Comparison of ENCODE assay signal across 15 cellular contexts in the genomic region with DNA sequence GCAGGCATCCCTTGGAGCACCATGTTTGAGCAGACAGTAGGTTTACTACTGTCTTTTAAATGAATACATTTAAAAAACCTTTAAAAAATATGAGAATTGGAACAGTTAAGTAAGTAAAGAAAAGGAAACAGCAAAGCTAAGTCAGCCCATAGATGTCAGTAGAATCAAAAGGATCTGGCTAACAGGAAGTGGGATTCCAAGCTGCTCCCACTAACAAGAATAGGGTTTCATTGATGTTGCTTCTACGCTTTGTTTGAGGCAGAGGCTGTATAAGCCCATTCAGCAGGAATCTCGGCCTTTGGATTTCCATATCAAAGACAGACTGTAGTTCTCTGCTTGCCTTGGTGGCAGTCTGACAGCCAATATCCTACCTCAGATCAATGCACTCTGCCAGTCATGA.
A peak's percentile ranks its signal among the peaks of the same experiment; 100 is the strongest.
DNase-seq lines count a peak whose midpoint lies in the region; ATAC-seq, FAIRE-seq and TF ChIP-seq lines count a peak whose summit lies in the region.
"Had no signal": no experiment of that assay in that cellular context is flagged by ENCODE, and none has a peak within 500 bp of the region (broad histone marks: within the 10 kb centered on the region; RNA-seq: fewer than 3 reads in every experiment).

No MANE protein-coding gene starts in this region.

- H3K9me3 Mint-ChIP-seq in osteocyte (ENCODE audit: unreplicated experiment), result no peaks in the 10 kb centered on the region

- H3K4me3 Mint-ChIP-seq in osteocyte (ENCODE audit: unreplicated experiment), result no peak overlapping the region

- H3K36me3 ChIP-seq in pancreas, result no peaks in the 10 kb centered on the region

- no peaks in the 10 kb centered on the region for H3K4me1 Mint-ChIP-seq in osteocyte (ENCODE audit: unreplicated experiment)

- no peaks in the 10 kb centered on the region for H3K9me3 ChIP-seq in pancreas

- no peak overlapping the region for H3K4me3 ChIP-seq in pancreas
- H3K4me3 ChIP-seq: lung had no signal

- no peaks in the 10 kb centered on the region for H3K4me1 ChIP-seq in pancreas

- no peaks in the 10 kb centered on the region for H3K27me3 ChIP-seq in pancreas

- intact Hi-C loops in pancreas (cut with DNase I), result no loop called here

- no peak for FAIRE-seq in pancreas (lab: Jason Lieb, UNC)
- FAIRE-seq: endothelial cell of umbilical vein had no signal

- no peak overlapping the region for H3K27ac ChIP-seq in pancreas
- H3K27ac ChIP-seq: 22Rv1 had no signal

- DNase-seq in DMS53 (lab: John Stamatoyannopoulos, UW), result peak; percentile 1
- no peak for DNase-seq in DMS53 treated with DMSO at 0.1 percent for 48 hours (lab: John Stamatoyannopoulos, UW; ENCODE audit: unreplicated experiment)
- DNase-seq in NCI-H748 treated with DMSO at 0.1 percent for 48 hours (lab: John Stamatoyannopoulos, UW), result peak; percentile 72
- peak; percentile 43 for DNase-seq in fibroblast of peridontal ligament (ENCODE audit: extremely low read depth)
- no peak for DNase-seq in osteocyte (ENCODE audit: extremely low spot score, unreplicated experiment)
- DNase-seq in pancreas, result no peak
- DNase-seq: central memory CD4-positive, alpha-beta T cell; NCI-H2227 treated with DMSO at 0.1 percent for 48 hours; SW 1271 had no signal

- WGBS in pancreas, 2 donors, result 57 to 80% methylated on average over 2 of the region's 2 CpGs

- ATAC-seq in pancreas (no peak), GM21717 (IDR thresholded peaks at IDR 0.05; ENCODE audit: unreplicated experiment) (no peak), GM19455 (IDR thresholded peaks at IDR 0.05; ENCODE audit: unreplicated experiment) (no peak)
- ATAC-seq: activated naive CD4-positive, alpha-beta T cell treated with anti-CD3 and anti-CD28 coated beads, Interleukin-2, amount 50 U/mL, for 72 hours had no signal

- H3K27ac Mint-ChIP-seq in osteocyte (ENCODE audit: unreplicated experiment), result no peak overlapping the region
- H3K27ac Mint-ChIP-seq: activated naive CD4-positive, alpha-beta T cell treated with anti-CD3 and anti-CD28 coated beads, Interleukin-2, amount 50 U/mL, for 72 hours had no signal

- TF ChIP-seq CTCF in osteocyte (IDR thresholded peaks at IDR 0.05), result peak; percentile 33
- TF ChIP-seq CTCF in pancreas (IDR thresholded peaks at IDR 0.05), result no peak

- no peaks in the 10 kb centered on the region for H3K36me3 Mint-ChIP-seq in osteocyte (ENCODE audit: unreplicated experiment)

- H3K27me3 Mint-ChIP-seq in osteocyte (ENCODE audit: unreplicated experiment), result peaks cover 20% of the 10 kb centered on the region

Comparison
In these comparisons a context has a peak if more than half of its experiments do, and no peak if none do; other contexts are left out.
1. DNase-seq: peak in DMS53 (single experiment), NCI-H748 treated with DMSO at 0.1 percent for 48 hours (single experiment) and fibroblast of peridontal ligament (single experiment); none in DMS53 treated with DMSO at 0.1 percent for 48 hours (single experiment), osteocyte (single experiment) and pancreas (0 of 6).